Comparison of ENCODE assay signal across 1 cellular context in the genomic region with DNA sequence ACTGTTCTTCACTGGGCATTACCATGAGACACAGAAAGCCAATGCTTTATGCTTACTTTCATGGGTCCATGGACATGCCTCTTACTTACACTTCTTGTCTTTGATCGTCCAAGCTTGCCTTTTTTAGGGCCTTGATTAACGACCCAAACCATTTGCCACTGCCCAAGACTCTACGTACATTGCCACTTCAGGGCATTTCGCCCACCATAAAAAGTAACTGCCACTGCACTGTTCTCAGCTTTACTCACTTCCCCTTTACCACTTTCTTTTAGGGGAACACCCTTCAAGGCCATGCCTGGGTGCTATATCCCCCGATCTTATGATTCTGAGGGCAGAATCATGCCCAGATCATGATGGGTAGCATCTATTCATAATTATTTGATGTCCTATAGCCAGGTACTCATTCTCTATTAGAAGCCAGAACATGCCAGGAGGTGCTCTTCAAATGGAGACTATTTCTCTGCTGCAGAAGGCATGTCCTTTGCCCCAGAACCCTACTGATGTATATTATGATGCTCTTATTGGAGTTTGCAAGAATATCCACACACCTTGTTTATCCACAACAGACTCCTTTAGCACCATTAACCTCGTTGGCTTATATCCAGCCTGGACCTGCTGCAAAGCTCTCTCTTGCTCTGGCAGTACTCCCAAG.
TF ChIP-seq lines count a peak whose summit lies in the region.

No MANE protein-coding gene starts in this region.

TF ChIP-seq in GM12878, 131 proteins besides CTCF, POLR2A, EP300 and RAD21 (continued from another document):
- TF ChIP-seq BCLAF1 (IDR thresholded peaks at IDR 0.05), result no peak
- TF ChIP-seq, protein P1, sequence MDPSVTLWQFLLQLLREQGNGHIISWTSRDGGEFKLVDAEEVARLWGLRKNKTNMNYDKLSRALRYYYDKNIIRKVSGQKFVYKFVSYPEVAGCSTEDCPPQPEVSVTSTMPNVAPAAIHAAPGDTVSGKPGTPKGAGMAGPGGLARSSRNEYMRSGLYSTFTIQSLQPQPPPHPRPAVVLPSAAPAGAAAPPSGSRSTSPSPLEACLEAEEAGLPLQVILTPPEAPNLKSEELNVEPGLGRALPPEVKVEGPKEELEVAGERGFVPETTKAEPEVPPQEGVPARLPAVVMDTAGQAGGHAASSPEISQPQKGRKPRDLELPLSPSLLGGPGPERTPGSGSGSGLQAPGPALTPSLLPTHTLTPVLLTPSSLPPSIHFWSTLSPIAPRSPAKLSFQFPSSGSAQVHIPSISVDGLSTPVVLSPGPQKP (IDR thresholded peaks at IDR 0.05; ENCODE audit: low read depth, low read length), result no peak
- no peak; the same call in 2 of the 3 replicates for TF ChIP-seq POU2F2 (IDR thresholded peaks at IDR 0.05; ENCODE audit: borderline replicate concordance, low read depth, low read length)
- no peak for TF ChIP-seq NR2C2 (IDR thresholded peaks at IDR 0.05; ENCODE audit: borderline replicate concordance, control insufficient read depth, insufficient read length, low read depth)
- TF ChIP-seq, protein P2, sequence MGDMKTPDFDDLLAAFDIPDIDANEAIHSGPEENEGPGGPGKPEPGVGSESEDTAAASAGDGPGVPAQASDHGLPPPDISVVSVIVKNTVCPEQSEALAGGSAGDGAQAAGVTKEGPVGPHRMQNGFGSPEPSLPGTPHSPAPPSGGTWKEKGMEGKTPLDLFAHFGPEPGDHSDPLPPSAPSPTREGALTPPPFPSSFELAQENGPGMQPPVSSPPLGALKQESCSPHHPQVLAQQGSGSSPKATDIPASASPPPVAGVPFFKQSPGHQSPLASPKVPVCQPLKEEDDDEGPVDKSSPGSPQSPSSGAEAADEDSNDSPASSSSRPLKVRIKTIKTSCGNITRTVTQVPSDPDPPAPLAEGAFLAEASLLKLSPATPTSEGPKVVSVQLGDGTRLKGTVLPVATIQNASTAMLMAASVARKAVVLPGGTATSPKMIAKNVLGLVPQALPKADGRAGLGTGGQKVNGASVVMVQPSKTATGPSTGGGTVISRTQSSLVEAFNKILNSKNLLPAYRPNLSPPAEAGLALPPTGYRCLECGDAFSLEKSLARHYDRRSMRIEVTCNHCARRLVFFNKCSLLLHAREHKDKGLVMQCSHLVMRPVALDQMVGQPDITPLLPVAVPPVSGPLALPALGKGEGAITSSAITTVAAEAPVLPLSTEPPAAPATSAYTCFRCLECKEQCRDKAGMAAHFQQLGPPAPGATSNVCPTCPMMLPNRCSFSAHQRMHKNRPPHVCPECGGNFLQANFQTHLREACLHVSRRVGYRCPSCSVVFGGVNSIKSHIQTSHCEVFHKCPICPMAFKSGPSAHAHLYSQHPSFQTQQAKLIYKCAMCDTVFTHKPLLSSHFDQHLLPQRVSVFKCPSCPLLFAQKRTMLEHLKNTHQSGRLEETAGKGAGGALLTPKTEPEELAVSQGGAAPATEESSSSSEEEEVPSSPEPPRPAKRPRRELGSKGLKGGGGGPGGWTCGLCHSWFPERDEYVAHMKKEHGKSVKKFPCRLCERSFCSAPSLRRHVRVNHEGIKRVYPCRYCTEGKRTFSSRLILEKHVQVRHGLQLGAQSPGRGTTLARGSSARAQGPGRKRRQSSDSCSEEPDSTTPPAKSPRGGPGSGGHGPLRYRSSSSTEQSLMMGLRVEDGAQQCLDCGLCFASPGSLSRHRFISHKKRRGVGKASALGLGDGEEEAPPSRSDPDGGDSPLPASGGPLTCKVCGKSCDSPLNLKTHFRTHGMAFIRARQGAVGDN (IDR thresholded peaks at IDR 0.05), result peak; percentile 69
- TF ChIP-seq MYB (IDR thresholded peaks at IDR 0.05; ENCODE audit: borderline replicate concordance, low read depth, low read length), result no peak
- TF ChIP-seq BMI1 (IDR thresholded peaks at IDR 0.05; ENCODE audit: borderline replicate concordance), result peak; percentile 72; the same call in 1 of the 2 replicates
- peak; percentile 94 for TF ChIP-seq DPF2 (IDR thresholded peaks at IDR 0.05)
- TF ChIP-seq MAX (IDR thresholded peaks at IDR 0.05; ENCODE audit: low read depth, low read length), result no peak
- TF ChIP-seq, protein P3, sequence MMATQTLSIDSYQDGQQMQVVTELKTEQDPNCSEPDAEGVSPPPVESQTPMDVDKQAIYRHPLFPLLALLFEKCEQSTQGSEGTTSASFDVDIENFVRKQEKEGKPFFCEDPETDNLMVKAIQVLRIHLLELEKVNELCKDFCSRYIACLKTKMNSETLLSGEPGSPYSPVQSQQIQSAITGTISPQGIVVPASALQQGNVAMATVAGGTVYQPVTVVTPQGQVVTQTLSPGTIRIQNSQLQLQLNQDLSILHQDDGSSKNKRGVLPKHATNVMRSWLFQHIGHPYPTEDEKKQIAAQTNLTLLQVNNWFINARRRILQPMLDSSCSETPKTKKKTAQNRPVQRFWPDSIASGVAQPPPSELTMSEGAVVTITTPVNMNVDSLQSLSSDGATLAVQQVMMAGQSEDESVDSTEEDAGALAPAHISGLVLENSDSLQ (IDR thresholded peaks at IDR 0.05), result peak; percentile 22; the same call in 1 of the 2 replicates
- no peak for TF ChIP-seq ZNF24 (IDR thresholded peaks at IDR 0.05)
- TF ChIP-seq CBX5 (IDR thresholded peaks at IDR 0.05; ENCODE audit: low read depth), result no peak
- TF ChIP-seq YBX1 (IDR thresholded peaks at IDR 0.05), result no peak
- TF ChIP-seq RUNX3 (IDR thresholded peaks at IDR 0.05; ENCODE audit: low read length), result no peak
- peak; percentile 63 for TF ChIP-seq MEF2B (IDR thresholded peaks at IDR 0.05; ENCODE audit: partially characterized antibody, poor library complexity, severe bottlenecking)
- no peak for TF ChIP-seq HDAC2 (IDR thresholded peaks at IDR 0.05)
- TF ChIP-seq SREBF1 (IDR thresholded peaks at IDR 0.05; ENCODE audit: low read length), result peak; percentile 14; the same call in 1 of the 2 replicates
- peak; percentile 44; the same call in 1 of the 2 replicates for TF ChIP-seq NR2F1 (conservative IDR thresholded peaks at IDR 0.05)
- no peak for TF ChIP-seq YY1 (IDR thresholded peaks at IDR 0.05; ENCODE audit: low read depth, low read length)
- TF ChIP-seq MXI1 (IDR thresholded peaks at IDR 0.05; ENCODE audit: low read depth, low read length), result 0 out of 2 replicates have a peak, but pooled peaks have one; percentile 21
- peak; percentile 54; the same call in 1 of the 2 replicates for TF ChIP-seq IRF4 (IDR thresholded peaks at IDR 0.05; ENCODE audit: low read depth, low read length)
- no peak for TF ChIP-seq CHD1 (IDR thresholded peaks at IDR 0.05; ENCODE audit: low read depth, low read length)
TF ChIP-seq in GM12878: peak in this region for 32.
